ENCODE assay signal across 14 cellular contexts in the genomic region with DNA sequence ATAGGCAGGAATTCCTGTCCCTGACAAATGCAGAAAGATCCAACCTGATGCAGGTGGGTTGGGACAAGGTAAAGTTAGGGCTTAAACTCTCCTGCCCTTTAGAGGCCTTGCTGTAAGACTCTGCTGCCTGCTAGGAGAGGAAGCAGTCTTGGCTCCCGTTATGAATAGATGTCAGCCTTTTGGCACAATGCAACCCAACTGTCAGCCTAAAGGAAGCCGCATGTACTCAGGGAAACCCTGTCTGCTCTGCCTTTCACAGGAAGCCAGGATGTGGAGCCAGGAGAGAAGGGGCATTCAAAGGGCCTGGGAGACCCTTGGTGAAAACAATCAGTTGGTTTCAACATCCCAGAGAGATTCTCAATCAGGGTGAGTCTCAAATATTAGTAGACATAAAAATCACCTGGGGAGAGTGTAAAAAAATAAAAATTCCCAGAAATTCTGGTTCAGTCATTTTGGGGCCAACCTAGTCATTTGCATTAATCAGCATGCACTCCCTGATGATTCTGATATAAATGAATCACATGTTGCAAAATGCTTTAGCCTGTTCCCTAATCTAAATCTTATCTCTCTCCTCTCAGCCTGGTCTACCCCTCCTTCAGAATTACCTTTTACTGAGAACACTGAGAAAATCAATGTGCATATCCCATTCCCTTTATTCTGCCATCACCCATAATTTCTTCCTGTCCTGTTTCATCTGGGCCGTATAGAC.
DNase-seq lines count a peak whose midpoint lies in the region; TF ChIP-seq lines count a peak whose summit lies in the region.
"Had no signal": no experiment of that assay in that cellular context is flagged by ENCODE, and none has a peak within 500 bp of the region (broad histone marks: within the 10 kb centered on the region; RNA-seq: fewer than 3 reads in every experiment).

No MANE protein-coding gene starts in this region.

- no peak overlapping the region for H3K27ac Mint-ChIP-seq in activated T-helper 1 cell treated with anti-CD3 and anti-CD28 coated beads, Interleukin-12 subunit alpha, Interleukin-12 subunit beta, Interleukin-2, Interleukin-4 antibody, amounts not matched to agents 30 ng/mL and 10 ng/mL and 1 ng/mL, durations not matched to agents 14 hours and 24 hours and 36 hours
- H3K27ac Mint-ChIP-seq: activated naive CD8-positive, alpha-beta T cell treated with anti-CD3 and anti-CD28 coated beads, Interleukin-2, amount 50 U/mL, for 24 hours; CD4-positive, alpha-beta memory T cell; stimulated activated naive B cell treated with anti-CD40 and anti-IgM and Interleukin-4, amounts not matched to agents 10 μg/mL and 1 μg/mL and 100 μg/mL, for 72 hours had no signal

- H3K36me3 ChIP-seq in A673 (ENCODE audit: insufficient read depth, low read length, poor library complexity, severe bottlenecking), result no peaks in the 10 kb centered on the region

- intact Hi-C loops in A673 (cut with micrococcal nuclease; ENCODE audit: unreplicated experiment), result no loop called here
- intact Hi-C loops in activated T-helper 1 cell treated with anti-CD3 and anti-CD28 coated beads, Interleukin-12 subunit alpha, Interleukin-12 subunit beta, Interleukin-2, Interleukin-4 antibody, amounts not matched to agents 30 ng/mL and 10 ng/mL and 1 ng/mL, durations not matched to agents 14 hours and 24 hours and 36 hours (cut with micrococcal nuclease), result no loop called here

- no peak overlapping the region for H3K4me3 Mint-ChIP-seq in activated T-helper 1 cell treated with anti-CD3 and anti-CD28 coated beads, Interleukin-12 subunit alpha, Interleukin-12 subunit beta, Interleukin-2, Interleukin-4 antibody, amounts not matched to agents 30 ng/mL and 10 ng/mL and 1 ng/mL, durations not matched to agents 14 hours and 24 hours and 36 hours
- H3K4me3 Mint-ChIP-seq: activated naive CD8-positive, alpha-beta T cell treated with anti-CD3 and anti-CD28 coated beads, Interleukin-2, amount 50 U/mL, for 24 hours; CD4-positive, alpha-beta memory T cell; stimulated activated naive B cell treated with anti-CD40 and anti-IgM and Interleukin-4, amounts not matched to agents 10 μg/mL and 1 μg/mL and 100 μg/mL, for 72 hours had no signal

- no peak overlapping the region for H3K4me3 ChIP-seq in A673 (ENCODE audit: low read depth, low read length, poor library complexity, severe bottlenecking)

- no TSS peak for BruUV-seq in A673 (replicated peaks; lab: Mats Ljungman, UMichigan)

- POLR2A ChIA-PET in A673 (lab: Charles Lee; ENCODE audit: low non-redundant PET), result no interaction called here

- H3K9me3 ChIP-seq in A673 (ENCODE audit: low read depth, low read length, poor library complexity, severe bottlenecking), result no peaks in the 10 kb centered on the region

- H3K4me1 Mint-ChIP-seq in activated T-helper 1 cell treated with anti-CD3 and anti-CD28 coated beads, Interleukin-12 subunit alpha, Interleukin-12 subunit beta, Interleukin-2, Interleukin-4 antibody, amounts not matched to agents 30 ng/mL and 10 ng/mL and 1 ng/mL, durations not matched to agents 14 hours and 24 hours and 36 hours (ENCODE audit: low read depth), result no peaks in the 10 kb centered on the region

- in situ Hi-C loops in G401 (cut with HindIII; ENCODE audit: low sequenced_read_pairs), result no loop called here

- TF ChIP-seq CTCF in A673 (conservative IDR thresholded peaks at IDR 0.05; ENCODE audit: low read depth, low read length), result no peak

- no peaks in the 10 kb centered on the region for H3K27me3 Mint-ChIP-seq in activated T-helper 1 cell treated with anti-CD3 and anti-CD28 coated beads, Interleukin-12 subunit alpha, Interleukin-12 subunit beta, Interleukin-2, Interleukin-4 antibody, amounts not matched to agents 30 ng/mL and 10 ng/mL and 1 ng/mL, durations not matched to agents 14 hours and 24 hours and 36 hours (ENCODE audit: insufficient read depth)
- H3K27me3 Mint-ChIP-seq: activated naive CD8-positive, alpha-beta T cell treated with anti-CD3 and anti-CD28 coated beads, Interleukin-2, amount 50 U/mL, for 24 hours; CD4-positive, alpha-beta memory T cell; stimulated activated naive B cell treated with anti-CD40 and anti-IgM and Interleukin-4, amounts not matched to agents 10 μg/mL and 1 μg/mL and 100 μg/mL, for 72 hours had no signal

- peak; percentile 89 for DNase-seq in G401 (ENCODE audit: low spot score)
- DNase-seq in RKO (ENCODE audit: low spot score), result peak; percentile 15
- DNase-seq in fibroblast of gingiva (ENCODE audit: low read depth), result peak; percentile 57
- peak; percentile 20 for DNase-seq in pons (ENCODE audit: low spot score)
- DNase-seq in NCI-H1092 (lab: John Stamatoyannopoulos, UW), result no peak
- DNase-seq in A673 (ENCODE audit: low spot score), result no peak
- DNase-seq in glomerular visceral epithelial cell (ENCODE audit: extremely low spot score), result no peak
- no peak for DNase-seq in activated T-helper 1 cell treated with anti-CD3 and anti-CD28 coated beads, Interleukin-12 subunit alpha, Interleukin-12 subunit beta, Interleukin-2, Interleukin-4 antibody, amounts not matched to agents 30 ng/mL and 10 ng/mL and 1 ng/mL, durations not matched to agents 14 hours and 24 hours and 36 hours (ENCODE audit: low spot score)
- DNase-seq: activated CD8-positive, alpha-beta memory T cell treated with anti-CD3 and anti-CD28 coated beads, Interleukin-2, amount 50 U/mL, for 4 hours; activated naive CD8-positive, alpha-beta T cell treated with anti-CD3 and anti-CD28 coated beads, Interleukin-2, amount 50 U/mL, for 24 hours; CD4-positive, alpha-beta memory T cell; effector CD4-positive, alpha-beta T cell; NCI-H2029 treated with DMSO at 0.1 percent for 48 hours; stimulated activated naive B cell treated with anti-CD40 and anti-IgM and Interleukin-4, amounts not matched to agents 10 μg/mL and 1 μg/mL and 100 μg/mL, for 72 hours had no signal

- no peaks in the 10 kb centered on the region for H3K36me3 Mint-ChIP-seq in activated T-helper 1 cell treated with anti-CD3 and anti-CD28 coated beads, Interleukin-12 subunit alpha, Interleukin-12 subunit beta, Interleukin-2, Interleukin-4 antibody, amounts not matched to agents 30 ng/mL and 10 ng/mL and 1 ng/mL, durations not matched to agents 14 hours and 24 hours and 36 hours (ENCODE audit: low read depth)
- H3K36me3 Mint-ChIP-seq: stimulated activated naive B cell treated with anti-CD40 and anti-IgM and Interleukin-4, amounts not matched to agents 10 μg/mL and 1 μg/mL and 100 μg/mL, for 72 hours had no signal

- H3K4me1 ChIP-seq in A673 (ENCODE audit: insufficient read depth, low read length, poor library complexity, severe bottlenecking), result no peaks in the 10 kb centered on the region

- H3K27me3 ChIP-seq in A673 (replicated peaks; ENCODE audit: insufficient read depth, low read depth, low read length, poor library complexity), result no peaks in the 10 kb centered on the region

- H3K9me3 Mint-ChIP-seq in activated T-helper 1 cell treated with anti-CD3 and anti-CD28 coated beads, Interleukin-12 subunit alpha, Interleukin-12 subunit beta, Interleukin-2, Interleukin-4 antibody, amounts not matched to agents 30 ng/mL and 10 ng/mL and 1 ng/mL, durations not matched to agents 14 hours and 24 hours and 36 hours, result no peaks in the 10 kb centered on the region
- H3K9me3 Mint-ChIP-seq: activated naive CD8-positive, alpha-beta T cell treated with anti-CD3 and anti-CD28 coated beads, Interleukin-2, amount 50 U/mL, for 24 hours; CD4-positive, alpha-beta memory T cell; stimulated activated naive B cell treated with anti-CD40 and anti-IgM and Interleukin-4, amounts not matched to agents 10 μg/mL and 1 μg/mL and 100 μg/mL, for 72 hours had no signal

- H3K27ac ChIP-seq in A673 (ENCODE audit: low read depth, low read length, poor library complexity, severe bottlenecking), result no peak overlapping the region

- CTCF ChIA-PET in A673 (lab: Charles Lee), result no interaction called here

Comparison
In these comparisons a context has a peak if more than half of its experiments do, and no peak if none do; other contexts are left out.
1. DNase-seq: peak in G401 (single experiment), RKO (single experiment), fibroblast of gingiva (single experiment) and pons (single experiment); none in NCI-H1092 (single experiment), A673 (single experiment), glomerular visceral epithelial cell (single experiment) and activated T-helper 1 cell treated with anti-CD3 and anti-CD28 coated beads, Interleukin-12 subunit alpha, Interleukin-12 subunit beta, Interleukin-2, Interleukin-4 antibody, amounts not matched to agents 30 ng/mL and 10 ng/mL and 1 ng/mL, durations not matched to agents 14 hours and 24 hours and 36 hours (single experiment).